8 cellular contexts compared by ENCODE assay signal in genomic region chr16:4327782-4328579, GRCh38. TPM values are rescaled to one million over a fixed set of nuclear protein-coding genes. Genes with fewer than 3 reads are reported as not detected.
A peak's percentile ranks its signal among the peaks of the same experiment; 100 is the strongest.
DNase-seq lines count a peak whose midpoint lies in the region; ATAC-seq and TF ChIP-seq lines count a peak whose summit lies in the region.

No MANE protein-coding gene starts in this region.

- H3K27ac ChIP-seq in mucosa of rectum (ENCODE audit: low read depth in 2 of 2, low read length in 2 of 2) = peak overlapping the region; percentile 35 to 63

- H3K36me3 ChIP-seq in mucosa of rectum (ENCODE audit: control insufficient read depth in 2 of 2, insufficient read depth in 2 of 2, low read length in 2 of 2) = no peaks in the 10 kb centered on the region

- H3K9me3 ChIP-seq in mucosa of rectum (ENCODE audit: control insufficient read depth in 2 of 2, low read length in 2 of 2) = no peaks in the 10 kb centered on the region

- H3K4me1 ChIP-seq in mucosa of rectum (ENCODE audit: control insufficient read depth in 2 of 2, insufficient read depth in 2 of 2, low read length in 2 of 2) = peaks cover 7 to 16% of the 10 kb centered on the region in 2 donors

- peak; percentile 63 for TF ChIP-seq CTCF in GM10266 (IDR thresholded peaks at IDR 0.05; ENCODE audit: control insufficient read depth, insufficient read depth, low read depth, missing control alignments)

- H3K27ac Mint-ChIP-seq in activated T-cell treated with anti-CD3 and anti-CD28 coated beads, Interleukin-2, amount 50 U/mL, for 72 hours = no peak overlapping the region
- H3K27ac Mint-ChIP-seq in stimulated activated naive CD8-positive, alpha-beta T cell treated with anti-CD3 and anti-CD28 coated beads, Interleukin-15, amount 100 ng/mL, for 72 hours = peak overlapping the region in 1 of 2 donors; percentile 78

- peak overlapping the region; percentile 57 to 73 for H3K4me3 Mint-ChIP-seq in activated T-cell treated with anti-CD3 and anti-CD28 coated beads, Interleukin-2, amount 50 U/mL, for 72 hours
- peak overlapping the region; percentile 63 to 82 for H3K4me3 Mint-ChIP-seq in stimulated activated naive CD8-positive, alpha-beta T cell treated with anti-CD3 and anti-CD28 coated beads, Interleukin-15, amount 100 ng/mL, for 72 hours

- peak overlapping the region; percentile 47 for H3K9ac ChIP-seq in mucosa of rectum (ENCODE audit: low read depth in 1 of 2, low read length in 2 of 2)

- no peaks in the 10 kb centered on the region for H3K27me3 Mint-ChIP-seq in activated T-cell treated with anti-CD3 and anti-CD28 coated beads, Interleukin-2, amount 50 U/mL, for 72 hours (ENCODE audit: low read depth)
- H3K27me3 Mint-ChIP-seq in stimulated activated naive CD8-positive, alpha-beta T cell treated with anti-CD3 and anti-CD28 coated beads, Interleukin-15, amount 100 ng/mL, for 72 hours = peaks cover 8% of the 10 kb centered on the region

- no peaks in the 10 kb centered on the region for H3K36me3 Mint-ChIP-seq in activated T-cell treated with anti-CD3 and anti-CD28 coated beads, Interleukin-2, amount 50 U/mL, for 72 hours (ENCODE audit: insufficient read depth in 2 of 2)

- H3K4me1 Mint-ChIP-seq in activated T-cell treated with anti-CD3 and anti-CD28 coated beads, Interleukin-2, amount 50 U/mL, for 72 hours (ENCODE audit: low read depth) = no peaks in the 10 kb centered on the region
- H3K4me1 Mint-ChIP-seq in stimulated activated naive CD8-positive, alpha-beta T cell treated with anti-CD3 and anti-CD28 coated beads, Interleukin-15, amount 100 ng/mL, for 72 hours = peaks cover 9% of the 10 kb centered on the region

- H3K4me3 ChIP-seq in mucosa of rectum (ENCODE audit: low read length in 2 of 2) = peak overlapping the region; percentile 31 to 60

- ATAC-seq in activated T-cell treated with anti-CD3 and anti-CD28 coated beads, Interleukin-2, amount 50 U/mL, for 72 hours (replicated peaks in 1 of 2) = peak; percentile 71 to 75
- peak; percentile 77 for ATAC-seq in stimulated activated naive CD8-positive, alpha-beta T cell treated with anti-CD3 and anti-CD28 coated beads, Interleukin-15, amount 100 ng/mL, for 72 hours
- ATAC-seq in HG03025 (IDR thresholded peaks at IDR 0.05; ENCODE audit: low FRiP score, unreplicated experiment) = no peak

- DNase-seq in GM10266 (ENCODE audit: extremely low spot score) (peak; percentile 88), NCI-H524 treated with DMSO at 0.1 percent for 48 hours (lab: John Stamatoyannopoulos, UW) (peak; percentile 40), fibroblast of gingiva (ENCODE audit: low read depth) (peak; percentile 70), HK-2 (ENCODE audit: unreplicated experiment) (no peak)
- peak; percentile 64 to 67 for DNase-seq in activated T-cell treated with anti-CD3 and anti-CD28 coated beads, Interleukin-2, amount 50 U/mL, for 72 hours
- DNase-seq in stimulated activated naive CD8-positive, alpha-beta T cell treated with anti-CD3 and anti-CD28 coated beads, Interleukin-15, amount 100 ng/mL, for 72 hours = peak; percentile 59 to 65

- no peaks in the 10 kb centered on the region for H3K9me3 Mint-ChIP-seq in activated T-cell treated with anti-CD3 and anti-CD28 coated beads, Interleukin-2, amount 50 U/mL, for 72 hours
- H3K9me3 Mint-ChIP-seq in stimulated activated naive CD8-positive, alpha-beta T cell treated with anti-CD3 and anti-CD28 coated beads, Interleukin-15, amount 100 ng/mL, for 72 hours = no peaks in the 10 kb centered on the region

- peaks cover 8 to 10% of the 10 kb centered on the region in 2 donors for H3K27me3 ChIP-seq in mucosa of rectum (ENCODE audit: control insufficient read depth in 2 of 2, insufficient read depth in 2 of 2, low read length in 2 of 2)

RNA-seq across cellular contexts. Expression of gene GLIS2, which starts 12.1 kb away (rescaled TPM):
- total RNA-seq in activated T-cell treated with anti-CD3 and anti-CD28 coated beads, Interleukin-2, amount 50 U/mL, for 72 hours = 1 to 10 TPM; 1.3 to 1.7 TPM

RNA-seq across cellular contexts. Expression of gene PAM16, which starts 23.1 kb away (rescaled TPM):
- 10 to 100 TPM; 46.6 to 48.2 TPM for total RNA-seq in activated T-cell treated with anti-CD3 and anti-CD28 coated beads, Interleukin-2, amount 50 U/mL, for 72 hours

RNA-seq across cellular contexts. Expression of gene VASN, which starts 43.7 kb away (rescaled TPM):
- not detected for total RNA-seq in activated T-cell treated with anti-CD3 and anti-CD28 coated beads, Interleukin-2, amount 50 U/mL, for 72 hours

RNA-seq across cellular contexts. Expression of gene TFAP4, which starts 55.2 kb away (rescaled TPM):
- total RNA-seq in activated T-cell treated with anti-CD3 and anti-CD28 coated beads, Interleukin-2, amount 50 U/mL, for 72 hours = 10 to 100 TPM; 17.8 to 27.2 TPM
